ENCODE assay signal across 17 cellular contexts in genomic region chr19:19624032-19624570, GRCh38. TPM values are rescaled to one million over a fixed set of nuclear protein-coding genes. Genes with fewer than 3 reads are reported as not detected.
A peak's percentile ranks its signal among the peaks of the same experiment; 100 is the strongest.
DNase-seq lines count a peak whose midpoint lies in the region; ATAC-seq and FAIRE-seq lines count a peak whose summit lies in the region.
"Had no signal": no experiment of that assay in that cellular context is flagged by ENCODE, and none has a peak within 500 bp of the region (broad histone marks: within the 10 kb centered on the region; RNA-seq: fewer than 3 reads in every experiment).

No MANE protein-coding gene starts in this region.

- no peak overlapping the region for H2AK5ac ChIP-seq in neuronal stem cell (ENCODE audit: low read depth, low read length)

- H4K20me1 ChIP-seq in BLaER1 = peaks cover 19% of the 10 kb centered on the region; the same call in 1 of the 2 replicates

- no peak overlapping the region for H3K27ac ChIP-seq in BLaER1
- H3K27ac ChIP-seq in neuronal stem cell (replicated peaks; ENCODE audit: low read length) = no peak overlapping the region

- H4K91ac ChIP-seq in neuronal stem cell (ENCODE audit: low read depth, low read length, poor library complexity) = no peak overlapping the region

- peaks cover 50% of the 10 kb centered on the region for H3K4me1 ChIP-seq in BLaER1
- peaks cover 4 to 18% of the 10 kb centered on the region in 2 donors for H3K4me1 ChIP-seq in neuronal stem cell (ENCODE audit: control insufficient read depth in 2 of 2, insufficient read depth in 1 of 2, low read depth in 1 of 2, low read length in 2 of 2)

- H3K79me1 ChIP-seq in neuronal stem cell (ENCODE audit: low read depth, low read length) = peaks cover 13% of the 10 kb centered on the region

- H2AFZ ChIP-seq in neuronal stem cell (ENCODE audit: low read length) = no peak overlapping the region

- ATAC-seq in central memory CD8-positive, alpha-beta T cell (replicated peaks; ENCODE audit: extremely low read depth, poor library complexity, severe bottlenecking) = no peak
- ATAC-seq in GM21528 (IDR thresholded peaks at IDR 0.05; ENCODE audit: low FRiP score, unreplicated experiment) = no peak
- ATAC-seq: HCT116, PC-3 had no signal

- no peak overlapping the region for H3K4me3 ChIP-seq in BLaER1
- no peak overlapping the region for H3K4me3 ChIP-seq in neuronal stem cell (ENCODE audit: low read length in 2 of 2)

- H3K4me2 ChIP-seq in BLaER1 (peak overlapping the region; percentile 33; the same call in 1 of the 2 replicates), neuronal stem cell (ENCODE audit: insufficient read depth, low read length, poor library complexity, severe bottlenecking) (no peak overlapping the region)

- no peak overlapping the region for H3K14ac ChIP-seq in neuronal stem cell (ENCODE audit: low read length)

- H2BK120ac ChIP-seq in neuronal stem cell (ENCODE audit: low read depth, low read length) = no peak overlapping the region

- peaks cover 24% of the 10 kb centered on the region for H3K36me3 Mint-ChIP-seq in central memory CD8-positive, alpha-beta T cell (ENCODE audit: insufficient read depth)

- H3K27ac Mint-ChIP-seq in central memory CD8-positive, alpha-beta T cell (ENCODE audit: low read depth) = peak overlapping the region; percentile 13

- H4K8ac ChIP-seq in neuronal stem cell (ENCODE audit: low read depth, low read length) = no peak overlapping the region

- no peak overlapping the region for H3K9ac ChIP-seq in BLaER1
- no peak overlapping the region for H3K9ac ChIP-seq in neuronal stem cell (ENCODE audit: low read depth, low read length, poor library complexity)

- no peak overlapping the region for H3K4me3 Mint-ChIP-seq in central memory CD8-positive, alpha-beta T cell

- H2BK5ac ChIP-seq in neuronal stem cell (ENCODE audit: low read length) = no peak overlapping the region

- peak overlapping the region; percentile 38 for H3K23ac ChIP-seq in neuronal stem cell (ENCODE audit: low read depth, low read length, poor library complexity)

- no peak overlapping the region for H3K18ac ChIP-seq in neuronal stem cell (ENCODE audit: low read length)

- H3K27me3 ChIP-seq in BLaER1 (no peaks in the 10 kb centered on the region), neuronal stem cell (ENCODE audit: control insufficient read depth in 3 of 3, insufficient read depth in 3 of 3, low read depth in 1 of 3, low read length in 3 of 3) (no peaks in the 10 kb centered on the region)

- no peaks in the 10 kb centered on the region for H3K9me3 Mint-ChIP-seq in central memory CD8-positive, alpha-beta T cell

- H3K4ac ChIP-seq in neuronal stem cell (ENCODE audit: low read length) = no peak overlapping the region

- no peak overlapping the region for H2BK12ac ChIP-seq in neuronal stem cell (ENCODE audit: low read length)

- peaks cover 38% of the 10 kb centered on the region for H3K4me1 Mint-ChIP-seq in central memory CD8-positive, alpha-beta T cell

- H3K9me3 ChIP-seq in BLaER1 (no peaks in the 10 kb centered on the region), neuronal stem cell (replicated peaks in 1 of 2; ENCODE audit: control insufficient read depth in 2 of 2, insufficient read depth in 1 of 2, low read depth in 1 of 2, low read length in 2 of 2) (peaks cover 0 to 3% of the 10 kb centered on the region in 2 donors)

- H3K36me3 ChIP-seq in BLaER1 (peaks cover 42% of the 10 kb centered on the region), neuronal stem cell (replicated peaks in 1 of 2; ENCODE audit: control insufficient read depth in 2 of 2, insufficient read depth in 2 of 2, low read length in 2 of 2) (peaks cover 0 to 17% of the 10 kb centered on the region in 2 donors)

- H3K27me3 Mint-ChIP-seq in central memory CD8-positive, alpha-beta T cell = no peaks in the 10 kb centered on the region

- H2BK15ac ChIP-seq in neuronal stem cell (ENCODE audit: low read length) = no peak overlapping the region

- WGBS in neuronal stem cell (ENCODE audit: extremely low coverage in 2 of 2, insufficient read length in 2 of 2, insufficient replicate concordance in 1 of 2), 2 donors = no CpG with 5 or more reads among the region's 19 CpGs

- DNase-seq in HTR-8/SVneo (ENCODE audit: insufficient read length, low spot score) = no peak
- DNase-seq in central memory CD8-positive, alpha-beta T cell (ENCODE audit: low spot score in 2 of 2) = no peak
- no peak for DNase-seq in neuronal stem cell (ENCODE audit: low spot score)
- DNase-seq in KG1 (lab: John Stamatoyannopoulos, UW) = no peak
- DNase-seq in NCI-H146 (lab: John Stamatoyannopoulos, UW) = no peak
- DNase-seq: ACHN; KBM-7; NCI-H1092; NCI-H1694; NCI-H2107; NCI-H345; NCI-H69; NK-92 treated with Interleukin-12 subunit alpha and Interleukin-12 subunit beta, amount 100 ng/mL, for 24 hours; PC-3 had no signal

- FAIRE-seq in HTR-8/SVneo (lab: Jason Lieb, UNC) = peak; percentile 69

RNA-seq across cellular contexts. Expression of gene LPAR2, which starts 3.9 kb away (rescaled TPM):
- 79.0 TPM for polyA plus RNA-seq in neuronal stem cell (2013, experiment 1 of 2)
- 73.0 TPM for polyA plus RNA-seq in neuronal stem cell (2013, experiment 2 of 2)

RNA-seq across cellular contexts. Expression of gene PBX4, which starts 5.6 kb away (rescaled TPM):
- polyA plus RNA-seq in neuronal stem cell (2013, experiment 1 of 2) = 6.9 TPM
- 7.0 TPM for polyA plus RNA-seq in neuronal stem cell (2013, experiment 2 of 2)

RNA-seq across cellular contexts. Expression of gene GMIP, which starts 19.4 kb away (rescaled TPM):
- 6.5 TPM for polyA plus RNA-seq in neuronal stem cell (2013, experiment 1 of 2)
- polyA plus RNA-seq in neuronal stem cell (2013, experiment 2 of 2) = 6.7 TPM

RNA-seq across cellular contexts. Expression of gene ATP13A1, which starts 39.4 kb away (rescaled TPM):
- 20.7 TPM for polyA plus RNA-seq in neuronal stem cell (2013, experiment 1 of 2)
- polyA plus RNA-seq in neuronal stem cell (2013, experiment 2 of 2) = 20.1 TPM

RNA-seq across cellular contexts. Expression of gene ZNF101, which starts 44.5 kb away (rescaled TPM):
- polyA plus RNA-seq in neuronal stem cell (2013, experiment 1 of 2) = 14.0 TPM
- polyA plus RNA-seq in neuronal stem cell (2013, experiment 2 of 2) = 14.0 TPM
